In genomic region chr5:97550164-97550563, GRCh38 we compare ENCODE assay signal across 14 cellular contexts.
DNase-seq lines count a peak whose midpoint lies in the region; ATAC-seq, FAIRE-seq and TF ChIP-seq lines count a peak whose summit lies in the region.
"Had no signal": no experiment of that assay in that cellular context is flagged by ENCODE, and none has a peak within 500 bp of the region (broad histone marks: within the 10 kb centered on the region; RNA-seq: fewer than 3 reads in every experiment).

No MANE protein-coding gene starts in this region.

- H2AFZ ChIP-seq in fibroblast of lung (ENCODE audit: low read length) = no peak overlapping the region

- intact Hi-C loops in esophagus muscularis mucosa (cut with DNase I) = no loop called here

- CTCF ChIA-PET in RWPE1 (lab: Yijun Ruan, JAX) = interaction anchor here (0.6 to 1.5 kb wide), 3 partner anchors 16 to 1218 kb away, joined by 3 to 6 read pairs (median 3); no protein-coding TSS in a partner anchor

- FAIRE-seq in GM18507 (lab: Jason Lieb, UNC) = peak; percentile 49

- H3K9ac ChIP-seq in fibroblast of lung (ENCODE audit: insufficient read depth, low read length) = no peak overlapping the region

- WGBS in esophagus muscularis mucosa = 47% methylated on average over 1 of the region's 1 CpG

- H3K9me3 ChIP-seq in fibroblast of lung (ENCODE audit: control insufficient read depth, insufficient read depth, low read depth, low read length) (no peaks in the 10 kb centered on the region), esophagus muscularis mucosa (no peaks in the 10 kb centered on the region)
- H3K9me3 ChIP-seq: colonic mucosa, gastroesophageal sphincter had no signal

- no peak for TF ChIP-seq POLR2A in esophagus muscularis mucosa (IDR thresholded peaks at IDR 0.05; ENCODE audit: low read depth)

- H3K27ac ChIP-seq in RWPE1 (no peak overlapping the region), fibroblast of lung (ENCODE audit: insufficient read depth, low read length) (no peak overlapping the region), esophagus muscularis mucosa (replicated peaks in 1 of 4) (no peak overlapping the region)
- H3K27ac ChIP-seq: colonic mucosa, gastroesophageal sphincter, skin epidermis had no signal

- no peak overlapping the region for H3K4me2 ChIP-seq in fibroblast of lung (ENCODE audit: extremely low read depth, insufficient read depth, low read length)

- TF ChIP-seq CTCF in RWPE1 (conservative IDR thresholded peaks at IDR 0.05; ENCODE audit: low read depth) (no peak), fibroblast of lung (conservative IDR thresholded peaks at IDR 0.05 in 1 of 2, IDR thresholded peaks at IDR 0.05 in 1 of 2; ENCODE audit: low read depth in 1 of 2, low read length in 2 of 2) (no peak), esophagus muscularis mucosa (IDR thresholded peaks at IDR 0.05) (no peak)

- H3K4me1 ChIP-seq in fibroblast of lung (ENCODE audit: control insufficient read depth, extremely low read depth, insufficient read depth, low read length) (peaks cover 14% of the 10 kb centered on the region), esophagus muscularis mucosa (peaks cover 0 to 8% (median 6%) of the 10 kb centered on the region in 4 donors)
- H3K4me1 ChIP-seq: colonic mucosa had no signal

- ATAC-seq in GM18868 (IDR thresholded peaks at IDR 0.05; ENCODE audit: unreplicated experiment) (no peak), GM19328 (IDR thresholded peaks at IDR 0.05; ENCODE audit: unreplicated experiment) (no peak)
- ATAC-seq: activated CD8-positive, alpha-beta T cell treated with anti-CD3 and anti-CD28 coated beads, Interleukin-2, amount 10 ng/mL, durations not matched to agents 7 days and 5 days; gastroesophageal sphincter had no signal

- H3K79me2 ChIP-seq in fibroblast of lung (ENCODE audit: control insufficient read depth, insufficient read depth, low read length) = no peaks in the 10 kb centered on the region

- no peaks in the 10 kb centered on the region for H3K36me3 ChIP-seq in fibroblast of lung (ENCODE audit: control insufficient read depth, insufficient read depth, low read length)
- no peaks in the 10 kb centered on the region for H3K36me3 ChIP-seq in esophagus muscularis mucosa
- H3K36me3 ChIP-seq: colonic mucosa, gastroesophageal sphincter had no signal

- DNase-seq in GM18507 (ENCODE audit: extremely low spot score, insufficient read length, low read depth) = no peak
- peak; percentile 25 for DNase-seq in RWPE1 (ENCODE audit: low spot score)
- DNase-seq in fibroblast of lung (ENCODE audit: low read depth in 2 of 2) = peak; percentile 34 to 69
- DNase-seq in pons (ENCODE audit: low spot score) = peak; percentile 91
- DNase-seq in esophagus muscularis mucosa (ENCODE audit: extremely low spot score) = no peak
- no peak for DNase-seq in DMS 273 (lab: John Stamatoyannopoulos, UW; ENCODE audit: unreplicated experiment)
- DNase-seq: activated CD8-positive, alpha-beta T cell treated with anti-CD3 and anti-CD28 coated beads, Interleukin-2, amount 10 ng/mL, durations not matched to agents 7 days and 5 days; activated naive CD4-positive, alpha-beta T cell; colonic mucosa; naive B cell had no signal

- H3K27me3 ChIP-seq in fibroblast of lung (ENCODE audit: control insufficient read depth, insufficient read depth, low read length) (no peaks in the 10 kb centered on the region), esophagus muscularis mucosa (no peaks in the 10 kb centered on the region)
- H3K27me3 ChIP-seq: colonic mucosa, gastroesophageal sphincter had no signal

- H3K4me3 ChIP-seq in fibroblast of lung (replicated peaks in 1 of 4; ENCODE audit: control extremely low read depth in 1 of 4, insufficient read depth in 1 of 4, low read depth in 3 of 4, low read length in 4 of 4) (no peak overlapping the region), esophagus muscularis mucosa (no peak overlapping the region)
- H3K4me3 ChIP-seq: colonic mucosa, gastroesophageal sphincter, skin epidermis had no signal

- H4K20me1 ChIP-seq in fibroblast of lung (ENCODE audit: control insufficient read depth, extremely low read depth, insufficient read depth, low read length) = no peaks in the 10 kb centered on the region

- TF ChIP-seq EP300 in esophagus muscularis mucosa (IDR thresholded peaks at IDR 0.05) = no peak

- POLR2A ChIA-PET in RWPE1 (lab: Yijun Ruan, JAX; ENCODE audit: low non-redundant PET) = no interaction called here

Comparison
In these comparisons a context has a peak if more than half of its experiments do, and no peak if none do; other contexts are left out.
1. DNase-seq: peak in RWPE1 (single experiment), fibroblast of lung (2 of 2) and pons (single experiment); none in GM18507 (single experiment), esophagus muscularis mucosa (single experiment) and DMS 273 (single experiment).